ENCODE assay signal across 8 cellular contexts in genomic region chr22:19429950-19430889, GRCh38. TPM values are rescaled to one million over a fixed set of nuclear protein-coding genes. Genes with fewer than 3 reads are reported as not detected.
A peak's percentile ranks its signal among the peaks of the same experiment; 100 is the strongest.
DNase-seq lines count a peak whose midpoint lies in the region; ATAC-seq and TF ChIP-seq lines count a peak whose summit lies in the region.

No MANE protein-coding gene starts in this region.

- no peaks in the 10 kb centered on the region for H3K27me3 ChIP-seq in esophagus (ENCODE audit: control insufficient read depth in 1 of 2, insufficient read depth in 2 of 2, low read length in 2 of 2)

- CTCF ChIA-PET in activated CD4-positive, alpha-beta T cell treated with anti-CD3 and anti-CD28 coated beads for 36 hours (lab: Charles Lee): interaction anchor here (0.5 to 1.1 kb wide), 3 partner anchors 12 to 24 kb away, joined by 3 read pairs; no protein-coding TSS in a partner anchor

- H3K36me3 ChIP-seq in esophagus (ENCODE audit: control insufficient read depth in 2 of 2, insufficient read depth in 2 of 2, low read length in 1 of 2): peaks cover 0 to 7% of the 10 kb centered on the region in 2 donors

- intact Hi-C loops in activated CD4-positive, alpha-beta T cell treated with anti-CD3 and anti-CD28 coated beads for 36 hours (cut with DNase I, micrococcal nuclease): loop anchor here in 1 of 2 experiments (5.0 kb wide), 1 partner anchor 253 kb away; the partner anchor contains the start of gene SLC25A1

- H3K27ac ChIP-seq in esophagus (ENCODE audit: low read depth in 2 of 2, low read length in 1 of 2): peak overlapping the region in 1 of 2 donors; percentile 97

- ATAC-seq in activated CD4-positive, alpha-beta T cell treated with anti-CD3 and anti-CD28 coated beads for 36 hours: peak; percentile 6

- TF ChIP-seq CTCF in LNCaP clone FGC (IDR thresholded peaks at IDR 0.05; ENCODE audit: control insufficient read depth, extremely low read depth, insufficient read depth) (no peak), nephron progenitor cell (IDR thresholded peaks at IDR 0.05) (no peak)

- peaks cover 56% of the 10 kb centered on the region for H3K4me1 Mint-ChIP-seq in activated CD4-positive, alpha-beta T cell treated with anti-CD3 and anti-CD28 coated beads for 36 hours
- H3K4me1 Mint-ChIP-seq in nephron progenitor cell: peaks cover 37% of the 10 kb centered on the region

- peak; percentile 69 for DNase-seq in EH (ENCODE audit: low read depth)
- no peak for DNase-seq in LNCaP clone FGC (ENCODE audit: low read depth)
- DNase-seq in activated CD4-positive, alpha-beta T cell treated with anti-CD3 and anti-CD28 coated beads for 36 hours: peak; percentile 71
- DNase-seq in nephron progenitor cell: peak; percentile 34
- no peak for DNase-seq in NCI-H187 (lab: John Stamatoyannopoulos, UW)
- no peak for DNase-seq in NCI-H446 treated with DMSO at 0.1 percent for 48 hours (lab: John Stamatoyannopoulos, UW)
- no peak for DNase-seq in SHP77 treated with DMSO at 0.1 percent for 48 hours (lab: John Stamatoyannopoulos, UW)

- H3K4me1 ChIP-seq in esophagus (ENCODE audit: control insufficient read depth in 2 of 2, insufficient read depth in 2 of 2, low read length in 1 of 2): peaks cover 5 to 10% of the 10 kb centered on the region in 2 donors

- H3K9me3 Mint-ChIP-seq in activated CD4-positive, alpha-beta T cell treated with anti-CD3 and anti-CD28 coated beads for 36 hours (ENCODE audit: low read depth): no peaks in the 10 kb centered on the region
- H3K9me3 Mint-ChIP-seq in nephron progenitor cell: no peaks in the 10 kb centered on the region

- peak overlapping the region; percentile 86 for H3K27ac Mint-ChIP-seq in activated CD4-positive, alpha-beta T cell treated with anti-CD3 and anti-CD28 coated beads for 36 hours
- peak overlapping the region; percentile 64 for H3K27ac Mint-ChIP-seq in nephron progenitor cell

- peak overlapping the region; percentile 75 for H3K4me3 Mint-ChIP-seq in activated CD4-positive, alpha-beta T cell treated with anti-CD3 and anti-CD28 coated beads for 36 hours
- peak overlapping the region; percentile 93 for H3K4me3 Mint-ChIP-seq in nephron progenitor cell

- peaks cover 23% of the 10 kb centered on the region for H3K36me3 Mint-ChIP-seq in activated CD4-positive, alpha-beta T cell treated with anti-CD3 and anti-CD28 coated beads for 36 hours (ENCODE audit: low read depth)
- H3K36me3 Mint-ChIP-seq in nephron progenitor cell (ENCODE audit: low read depth): peaks cover 29% of the 10 kb centered on the region

- POLR2A ChIA-PET in activated CD4-positive, alpha-beta T cell treated with anti-CD3 and anti-CD28 coated beads for 36 hours (lab: Charles Lee): no interaction called here

- no peaks in the 10 kb centered on the region for H3K9me3 ChIP-seq in esophagus (ENCODE audit: control insufficient read depth in 2 of 2, insufficient read depth in 1 of 2, low read depth in 1 of 2, low read length in 1 of 2)

- H3K4me3 ChIP-seq in LNCaP clone FGC (ENCODE audit: low read depth, low read length): peak overlapping the region; percentile 97
- H3K4me3 ChIP-seq in esophagus (ENCODE audit: low read depth in 1 of 2, low read length in 2 of 2): peak overlapping the region; percentile 91 to 95

- H3K27me3 Mint-ChIP-seq in activated CD4-positive, alpha-beta T cell treated with anti-CD3 and anti-CD28 coated beads for 36 hours: no peaks in the 10 kb centered on the region
- no peaks in the 10 kb centered on the region for H3K27me3 Mint-ChIP-seq in nephron progenitor cell (ENCODE audit: low read depth, poor library complexity)

- 9 to 10% methylated on average over 12 of the region's 12 CpGs for WGBS in esophagus, 2 donors

RNA-seq across cellular contexts. Expression of gene HIRA, which starts 1.3 kb away (rescaled TPM):
- total RNA-seq in activated CD4-positive, alpha-beta T cell treated with anti-CD3 and anti-CD28 coated beads for 36 hours: 10 to 100 TPM; 25.5 to 31.2 TPM
- polyA plus RNA-seq in esophagus: 10 to 100 TPM in 1 of 2 donors, 1 to 10 TPM in 1; 4.5 to 11.5 TPM

RNA-seq across cellular contexts. Expression of gene MRPL40, which starts 2.1 kb away (rescaled TPM):
- total RNA-seq in activated CD4-positive, alpha-beta T cell treated with anti-CD3 and anti-CD28 coated beads for 36 hours: 10 to 100 TPM; 34.1 to 34.4 TPM
- polyA plus RNA-seq in esophagus: 10 to 100 TPM; 27.9 to 46.2 TPM

RNA-seq across cellular contexts. Expression of gene C22orf39, which starts 17.3 kb away (rescaled TPM):
- 10 to 100 TPM; 21.9 to 22.2 TPM for total RNA-seq in activated CD4-positive, alpha-beta T cell treated with anti-CD3 and anti-CD28 coated beads for 36 hours
- polyA plus RNA-seq in esophagus: 10 to 100 TPM; 17.4 to 19.1 TPM

RNA-seq across cellular contexts. Expression of gene UFD1, which starts 48.8 kb away (rescaled TPM):
- 100 to 1,000 TPM in 1 of 2 experiments, 10 to 100 TPM in 1; 78.4 to 109 TPM for total RNA-seq in activated CD4-positive, alpha-beta T cell treated with anti-CD3 and anti-CD28 coated beads for 36 hours
- polyA plus RNA-seq in esophagus: 10 to 100 TPM; 59.7 to 78.3 TPM

RNA-seq across cellular contexts. Expression of gene CDC45, which starts 49.5 kb away (rescaled TPM):
- 100 to 1,000 TPM; 103 to 111 TPM for total RNA-seq in activated CD4-positive, alpha-beta T cell treated with anti-CD3 and anti-CD28 coated beads for 36 hours
- 10 to 100 TPM in 1 of 2 donors, 1 to 10 TPM in 1; 9.6 to 12.1 TPM for polyA plus RNA-seq in esophagus

Comparison
In these comparisons a context has a peak if more than half of its experiments do, and no peak if none do; other contexts are left out.
1. DNase-seq: peak in EH (single experiment), activated CD4-positive, alpha-beta T cell treated with anti-CD3 and anti-CD28 coated beads for 36 hours (single experiment) and nephron progenitor cell (single experiment); none in LNCaP clone FGC (single experiment), NCI-H187 (0 of 2), NCI-H446 treated with DMSO at 0.1 percent for 48 hours (single experiment) and SHP77 treated with DMSO at 0.1 percent for 48 hours (single experiment).